ENCODE assay signal across 8 cellular contexts in the genomic region with DNA sequence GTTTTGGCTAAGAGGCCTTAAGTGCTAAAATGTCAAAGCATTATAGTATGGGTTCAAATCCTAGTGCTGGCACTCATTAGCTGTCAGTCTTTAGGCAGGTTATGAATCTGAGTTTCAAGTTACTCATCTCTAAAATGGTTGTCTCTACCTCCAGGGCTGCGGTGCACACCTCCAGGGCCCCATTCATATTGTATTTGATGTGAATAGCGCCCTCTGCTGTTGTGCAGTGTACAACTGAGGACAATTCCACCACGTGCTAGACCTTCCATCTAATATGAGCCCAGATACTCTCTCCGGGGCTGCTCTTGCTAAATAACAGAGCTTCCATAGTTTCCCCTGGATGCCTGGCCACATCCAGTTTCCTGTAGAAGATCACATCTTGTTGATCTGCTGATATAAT. TPM values are rescaled to one million over a fixed set of nuclear protein-coding genes. Genes with fewer than 3 reads are reported as not detected.
DNase-seq lines count a peak whose midpoint lies in the region; ATAC-seq and TF ChIP-seq lines count a peak whose summit lies in the region.

No MANE protein-coding gene starts in this region.

- H3K36me3 Mint-ChIP-seq in CD8-positive, alpha-beta T cell: peaks cover 98% of the 10 kb centered on the region
- peaks cover 31 to 46% (median 35%) of the 10 kb centered on the region in 3 donors for H3K36me3 Mint-ChIP-seq in immature natural killer cell

- H3K27me3 ChIP-seq in CD8-positive, alpha-beta T cell (ENCODE audit: insufficient read depth, low read length): no peaks in the 10 kb centered on the region

- peaks cover 85% of the 10 kb centered on the region for H3K4me1 Mint-ChIP-seq in CD8-positive, alpha-beta T cell (ENCODE audit: low read depth)
- H3K4me1 Mint-ChIP-seq in immature natural killer cell: peaks cover 62 to 65% of the 10 kb centered on the region in 2 donors

- no peaks in the 10 kb centered on the region for H3K27me3 Mint-ChIP-seq in CD8-positive, alpha-beta T cell (ENCODE audit: low read depth)
- peaks cover 5 to 8% (median 5%) of the 10 kb centered on the region in 3 donors for H3K27me3 Mint-ChIP-seq in immature natural killer cell (ENCODE audit: low read depth in 3 of 3)

- peaks cover 65% of the 10 kb centered on the region for H3K4me1 ChIP-seq in CD8-positive, alpha-beta T cell (ENCODE audit: insufficient read depth, low read length)

- intact Hi-C loops in CD8-positive, alpha-beta T cell (cut with DNase I, micrococcal nuclease): loop anchor here (1.0 kb wide), 6 partner anchors 10 to 231 kb away; no protein-coding TSS in a partner anchor

- peak; percentile 77 for ATAC-seq in CD8-positive, alpha-beta T cell
- no peak for ATAC-seq in GM18858 (IDR thresholded peaks at IDR 0.05; ENCODE audit: unreplicated experiment)

- H3K9me3 ChIP-seq in CD8-positive, alpha-beta T cell (ENCODE audit: low read length): no peaks in the 10 kb centered on the region

- no peak overlapping the region for H3K4me3 Mint-ChIP-seq in CD8-positive, alpha-beta T cell
- peak overlapping the region in 1 of 5 donors; percentile 35 for H3K4me3 Mint-ChIP-seq in immature natural killer cell

- CTCF ChIA-PET in CD8-positive, alpha-beta T cell (lab: Charles Lee): interaction anchor here (0.7 to 14.8 kb wide), 18 partner anchors 11 to 236 kb away, joined by 3 to 388 read pairs (median 4); a partner anchor contains a TSS

- H3K27ac ChIP-seq in CD8-positive, alpha-beta T cell (ENCODE audit: low read depth, low read length): no peak overlapping the region

- DNase-seq in CD8-positive, alpha-beta T cell: peak; percentile 56 to 87 (median 78)
- DNase-seq in NAMALWA (ENCODE audit: low spot score): peak; percentile 55
- DNase-seq in activated T-cell treated with anti-CD3 and anti-CD28 coated beads for 24 hours (ENCODE audit: low read depth): peak; percentile 85
- DNase-seq in immature natural killer cell: peak; percentile 46 to 64 (median 51)
- DNase-seq in stimulated activated CD8-positive, alpha-beta memory T cell treated with anti-CD3 and anti-CD28 coated beads, Interleukin-7, amount 100 ng/mL, for 4 hours (ENCODE audit: low read depth in 2 of 2): peak; percentile 66 to 82
- no peak for DNase-seq in NCI-H345 treated with DMSO at 0.1 percent for 48 hours (lab: John Stamatoyannopoulos, UW; ENCODE audit: unreplicated experiment)
- no peak for DNase-seq in foreskin melanocyte

- no peak overlapping the region for H3K4me3 ChIP-seq in CD8-positive, alpha-beta T cell (ENCODE audit: low read depth, low read length)

- H3K27ac Mint-ChIP-seq in CD8-positive, alpha-beta T cell: peak overlapping the region; percentile 95
- H3K27ac Mint-ChIP-seq in immature natural killer cell: peak overlapping the region; percentile 46 to 82 (median 72)

- peaks cover 67% of the 10 kb centered on the region for H3K36me3 ChIP-seq in CD8-positive, alpha-beta T cell (ENCODE audit: insufficient read depth, low read length)

- no peaks in the 10 kb centered on the region for H3K9me3 Mint-ChIP-seq in CD8-positive, alpha-beta T cell
- no peaks in the 10 kb centered on the region for H3K9me3 Mint-ChIP-seq in immature natural killer cell

- POLR2A ChIA-PET in CD8-positive, alpha-beta T cell (lab: Charles Lee): interaction anchor here (0.8 to 9.2 kb wide), 7 partner anchors 16 to 54 kb away, joined by 4 to 128 read pairs (median 9); a partner anchor contains a TSS

- peak; percentile 66 for TF ChIP-seq CTCF in CD8-positive, alpha-beta T cell (IDR thresholded peaks at IDR 0.05)

RNA-seq across cellular contexts. Expression of a gene that starts 54.3 kb away (rescaled TPM):
- total RNA-seq in CD8-positive, alpha-beta T cell: 100 to 1,000 TPM; 156 TPM
- polyA plus RNA-seq in immature natural killer cell: 10 to 100 TPM; 22.0 to 27.3 (median 23.8) TPM

RNA-seq across cellular contexts. Expression of a gene that starts 54.6 kb away (rescaled TPM):
- 10 to 100 TPM in 1 of 2 experiments, 1 to 10 TPM in 1; 9.7 to 13.9 TPM for total RNA-seq in CD8-positive, alpha-beta T cell
- polyA plus RNA-seq in immature natural killer cell: 10 to 100 TPM; 22.3 to 31.8 (median 25.5) TPM

Comparison
In these comparisons a context has a peak if more than half of its experiments do, and no peak if none do; other contexts are left out.
1. DNase-seq: peak in CD8-positive, alpha-beta T cell (7 of 7), NAMALWA (single experiment), activated T-cell treated with anti-CD3 and anti-CD28 coated beads for 24 hours (single experiment), immature natural killer cell (3 of 3) and stimulated activated CD8-positive, alpha-beta memory T cell treated with anti-CD3 and anti-CD28 coated beads, Interleukin-7, amount 100 ng/mL, for 4 hours (2 of 2); none in NCI-H345 treated with DMSO at 0.1 percent for 48 hours (single experiment) and foreskin melanocyte (single experiment).